Comparison of ENCODE assay signal across 1 cellular context in genomic region chr12:71685961-71686657, GRCh38.
TF ChIP-seq lines count a peak whose summit lies in the region.

TSS of gene TMEM19 (plus strand) at chr12:71686082. CDS start at chr12:71686681, 599 bp downstream.

TF ChIP-seq in K562, 482 proteins besides CTCF, POLR2A, EP300 and RAD21 (continued from another document):
- TF ChIP-seq ZFP91 (CRISPR knock-in tag; IDR thresholded peaks at IDR 0.05) (no peak), ZNF175 (CRISPR knock-in tag; IDR thresholded peaks at IDR 0.05; ENCODE audit: low read depth) (no peak), BRF1 (IDR thresholded peaks at IDR 0.05; ENCODE audit: borderline replicate concordance, extremely low read depth, insufficient read length) (no peak), KAT2B (IDR thresholded peaks at IDR 0.05; ENCODE audit: low read depth, low read length) (no peak), ZNF318 (IDR thresholded peaks at IDR 0.05; ENCODE audit: borderline replicate concordance in 1 of 2, low read depth in 1 of 2) (no peak), TRIM24 (IDR thresholded peaks at IDR 0.05) (no peak)
TF ChIP-seq in K562: peak in this region for 136.
